In genomic region chr2:44531289-44531688, GRCh38 we compare ENCODE assay signal across 33 cellular contexts.
"Had no signal": no experiment of that assay in that cellular context is flagged by ENCODE, and none has a peak within 500 bp of the region (broad histone marks: within the 10 kb centered on the region; RNA-seq: fewer than 3 reads in every experiment).

No MANE protein-coding gene starts in this region.

- H3K27ac ChIP-seq: heart right ventricle, hepatocyte, left lung, lower lobe of right lung, pancreas, prostate gland, sigmoid colon, thyroid gland, transverse colon, upper lobe of left lung, vagina had no signal

- H3K27me3 Mint-ChIP-seq: naive thymus-derived CD8-positive, alpha-beta T cell; stimulated activated memory B cell treated with anti-CD40 and anti-IgM and Interleukin-4, amounts not matched to agents 10 μg/mL and 1 μg/mL and 100 μg/mL, for 72 hours; stimulated activated naive CD8-positive, alpha-beta T cell treated with anti-CD3 and anti-CD28 coated beads, Interleukin-15, amount 100 ng/mL, for 72 hours had no signal

- H3K27me3 ChIP-seq: heart right ventricle, hepatocyte, left lung, pancreas, sigmoid colon, thyroid gland, transverse colon, upper lobe of left lung, vagina had no signal

- FAIRE-seq: islet of Langerhans, kidney, pancreas had no signal

- H3K27ac Mint-ChIP-seq: naive thymus-derived CD8-positive, alpha-beta T cell; stimulated activated memory B cell treated with anti-CD40 and anti-IgM and Interleukin-4, amounts not matched to agents 10 μg/mL and 1 μg/mL and 100 μg/mL, for 72 hours had no signal

- H3K4me3 ChIP-seq: heart right ventricle, hepatocyte, left lung, lower lobe of right lung, mucosa of descending colon, pancreas, prostate gland, sigmoid colon, smooth muscle cell, thyroid gland, transverse colon, upper lobe of left lung, vagina had no signal

- H3K4me1 Mint-ChIP-seq: stimulated activated naive CD8-positive, alpha-beta T cell treated with anti-CD3 and anti-CD28 coated beads, Interleukin-15, amount 100 ng/mL, for 72 hours had no signal

- H3K9me3 ChIP-seq: left lung, lower lobe of right lung, mucosa of descending colon, pancreas, prostate gland, sigmoid colon, thyroid gland, transverse colon, upper lobe of left lung, vagina had no signal

- H3K79me2 ChIP-seq: hepatocyte had no signal

- H3K4me1 ChIP-seq: heart right ventricle, left lung, lower lobe of right lung, prostate gland, sigmoid colon, transverse colon, upper lobe of left lung, vagina had no signal

- H3K36me3 ChIP-seq: heart right ventricle, lower lobe of right lung, pancreas, prostate gland, sigmoid colon, thyroid gland, transverse colon, upper lobe of left lung, vagina had no signal

- H2AFZ ChIP-seq: hepatocyte had no signal

- ATAC-seq: heart right ventricle; left colon; left lung; lower lobe of right lung; mucosa of descending colon; naive thymus-derived CD8-positive, alpha-beta T cell; pancreas; right cardiac atrium; stimulated activated memory B cell treated with anti-CD40 and anti-IgM and Interleukin-4, amounts not matched to agents 10 μg/mL and 1 μg/mL and 100 μg/mL, for 72 hours; stimulated activated naive CD8-positive, alpha-beta T cell treated with anti-CD3 and anti-CD28 coated beads, Interleukin-15, amount 100 ng/mL, for 72 hours had no signal

- H3K4me2 ChIP-seq: hepatocyte, smooth muscle cell had no signal

- H3K4me3 Mint-ChIP-seq: naive thymus-derived CD8-positive, alpha-beta T cell; nephron; neural crest cell; stimulated activated memory B cell treated with anti-CD40 and anti-IgM and Interleukin-4, amounts not matched to agents 10 μg/mL and 1 μg/mL and 100 μg/mL, for 72 hours; stimulated activated naive CD8-positive, alpha-beta T cell treated with anti-CD3 and anti-CD28 coated beads, Interleukin-15, amount 100 ng/mL, for 72 hours had no signal

- DNase-seq: heart right ventricle; kidney; left colon; left lung; lower lobe of right lung; mammary epithelial cell; mesenchymal stem cell; mucosa of descending colon; naive thymus-derived CD8-positive, alpha-beta T cell; nucleus accumbens; pancreas; posterior cingulate gyrus; retina; right cardiac atrium; sigmoid colon; stimulated activated CD4-positive, alpha-beta T cell treated with anti-CD3 and anti-CD28 coated beads, Interleukin-1b, Interleukin-23, amount 100 ng/mL, for 48 hours; stimulated activated CD4-positive, alpha-beta T cell treated with anti-CD3 and anti-CD28 coated beads, Interleukin-2, amount 100 ng/mL, for 48 hours; stimulated activated CD4-positive, alpha-beta T cell treated with anti-CD3 and anti-CD28 coated beads, Interleukin-4, amount 100 ng/mL, for 4 hours; stimulated activated CD8-positive, alpha-beta memory T cell treated with anti-CD3 and anti-CD28 coated beads, Interleukin-4, amount 100 ng/mL, for 48 hours; stimulated activated naive CD4-positive, alpha-beta T cell treated with Interleukin-2 at 50 U/mL for 16 hours; stimulated activated naive CD8-positive, alpha-beta T cell treated with anti-CD3 and anti-CD28 coated beads, Interleukin-15, amount 100 ng/mL, for 72 hours; substantia nigra; thyroid gland; transverse colon; upper lobe of left lung had no signal

- H3K9me3 Mint-ChIP-seq: neural crest cell; stimulated activated naive CD8-positive, alpha-beta T cell treated with anti-CD3 and anti-CD28 coated beads, Interleukin-15, amount 100 ng/mL, for 72 hours had no signal
